In genomic region chr11:78560826-78561484, GRCh38 we compare ENCODE assay signal across 10 cellular contexts. TPM values are rescaled to one million over a fixed set of nuclear protein-coding genes. Genes with fewer than 3 reads are reported as not detected.
DNase-seq lines count a peak whose midpoint lies in the region; ATAC-seq and TF ChIP-seq lines count a peak whose summit lies in the region.
"Had no signal": no experiment of that assay in that cellular context is flagged by ENCODE, and none has a peak within 500 bp of the region (broad histone marks: within the 10 kb centered on the region; RNA-seq: fewer than 3 reads in every experiment).

No MANE protein-coding gene starts in this region.

- POLR2A ChIA-PET in activated B cell treated with CpG ODN at 0.5 μM for 24 hours (lab: Charles Lee): no interaction called here

- H3K27me3 ChIP-seq in upper lobe of left lung (no peaks in the 10 kb centered on the region), Peyer's patch (no peaks in the 10 kb centered on the region)

- H3K27me3 Mint-ChIP-seq in activated T-cell treated with anti-CD3 and anti-CD28 coated beads, Interleukin-2, amount 50 U/mL, for 72 hours (ENCODE audit: low read depth): no peaks in the 10 kb centered on the region
- H3K27me3 Mint-ChIP-seq in activated T-cell treated with anti-CD3 and anti-CD28 coated beads, Interleukin-2, amount 50 U/mL, for 24 hours: no peaks in the 10 kb centered on the region
- H3K27me3 Mint-ChIP-seq in activated B cell treated with CpG ODN at 0.5 μM for 24 hours: no peaks in the 10 kb centered on the region

- intact Hi-C loops in activated B cell treated with CpG ODN at 0.5 μM for 24 hours (cut with micrococcal nuclease): loop anchor here (5.0 kb wide), 1 partner anchor 94 kb away; no protein-coding TSS in a partner anchor

- 10% methylated on average over 8 of the region's 8 CpGs for WGBS in upper lobe of left lung, 2 donors

- peaks cover 57% of the 10 kb centered on the region for H3K4me1 Mint-ChIP-seq in activated T-cell treated with anti-CD3 and anti-CD28 coated beads, Interleukin-2, amount 50 U/mL, for 72 hours (ENCODE audit: low read depth)
- peaks cover 48% of the 10 kb centered on the region for H3K4me1 Mint-ChIP-seq in activated T-cell treated with anti-CD3 and anti-CD28 coated beads, Interleukin-2, amount 50 U/mL, for 24 hours (ENCODE audit: low read depth)
- peaks cover 23% of the 10 kb centered on the region for H3K4me1 Mint-ChIP-seq in activated B cell treated with CpG ODN at 0.5 μM for 24 hours

- TF ChIP-seq EP300 in upper lobe of left lung (IDR thresholded peaks at IDR 0.05): no peak

- TF ChIP-seq CTCF in activated B cell treated with CpG ODN at 0.5 μM for 24 hours (IDR thresholded peaks at IDR 0.05) (no peak), upper lobe of left lung (IDR thresholded peaks at IDR 0.05) (no peak), Peyer's patch (IDR thresholded peaks at IDR 0.05) (no peak)

- DNase-seq in activated T-cell treated with anti-CD3 and anti-CD28 coated beads, Interleukin-2, amount 50 U/mL, for 72 hours: no peak
- no peak for DNase-seq in activated T-cell treated with anti-CD3 and anti-CD28 coated beads, Interleukin-2, amount 50 U/mL, for 24 hours
- DNase-seq in activated B cell treated with CpG ODN at 0.5 μM for 24 hours (no peak), left kidney (ENCODE audit: low read depth, low spot score) (peak; percentile 22), upper lobe of left lung (no peak), Peyer's patch (no peak), NCI-H187 (lab: John Stamatoyannopoulos, UW) (no peak), NAMALWA (ENCODE audit: low spot score) (no peak)
- DNase-seq: amygdala, C1 segment of cervical spinal cord had no signal

- no peak for ATAC-seq in activated T-cell treated with anti-CD3 and anti-CD28 coated beads, Interleukin-2, amount 50 U/mL, for 72 hours (replicated peaks in 1 of 2)
- ATAC-seq in activated B cell treated with CpG ODN at 0.5 μM for 24 hours (ENCODE audit: low read depth) (no peak), upper lobe of left lung (ENCODE audit: low FRiP score in 2 of 2) (peak in 1 of 2 donors; percentile 54)

- H3K27ac Mint-ChIP-seq in activated T-cell treated with anti-CD3 and anti-CD28 coated beads, Interleukin-2, amount 50 U/mL, for 72 hours: peak overlapping the region; percentile 41
- no peak overlapping the region for H3K27ac Mint-ChIP-seq in activated T-cell treated with anti-CD3 and anti-CD28 coated beads, Interleukin-2, amount 50 U/mL, for 24 hours
- no peak overlapping the region for H3K27ac Mint-ChIP-seq in activated B cell treated with CpG ODN at 0.5 μM for 24 hours

- H3K36me3 ChIP-seq in upper lobe of left lung (peaks cover 0 to 14% (median 7%) of the 10 kb centered on the region in 4 donors), Peyer's patch (peaks cover 0 to 8% (median 0%) of the 10 kb centered on the region in 3 donors)

- H3K27ac ChIP-seq in upper lobe of left lung: peak overlapping the region; percentile 57 to 79 (median 72)
- H3K27ac ChIP-seq in Peyer's patch: peak overlapping the region in 2 of 4 donors; percentile 8 to 47

- no peaks in the 10 kb centered on the region for H3K9me3 ChIP-seq in upper lobe of left lung
- H3K9me3 ChIP-seq in Peyer's patch: no peaks in the 10 kb centered on the region

- TF ChIP-seq POLR2A in upper lobe of left lung (IDR thresholded peaks at IDR 0.05) (no peak), Peyer's patch (IDR thresholded peaks at IDR 0.05) (no peak)

- H3K9me3 Mint-ChIP-seq in activated T-cell treated with anti-CD3 and anti-CD28 coated beads, Interleukin-2, amount 50 U/mL, for 72 hours: peaks cover 0 to 3% of the 10 kb centered on the region in 2 donors
- no peaks in the 10 kb centered on the region for H3K9me3 Mint-ChIP-seq in activated T-cell treated with anti-CD3 and anti-CD28 coated beads, Interleukin-2, amount 50 U/mL, for 24 hours
- no peaks in the 10 kb centered on the region for H3K9me3 Mint-ChIP-seq in activated B cell treated with CpG ODN at 0.5 μM for 24 hours

- H3K4me3 ChIP-seq in upper lobe of left lung (peak overlapping the region in 1 of 4 donors; percentile 21), Peyer's patch (no peak overlapping the region)

- H3K36me3 Mint-ChIP-seq in activated T-cell treated with anti-CD3 and anti-CD28 coated beads, Interleukin-2, amount 50 U/mL, for 72 hours (ENCODE audit: insufficient read depth in 2 of 2): peaks cover 3 to 27% of the 10 kb centered on the region in 2 donors
- peaks cover 75% of the 10 kb centered on the region for H3K36me3 Mint-ChIP-seq in activated T-cell treated with anti-CD3 and anti-CD28 coated beads, Interleukin-2, amount 50 U/mL, for 24 hours (ENCODE audit: low read depth)
- H3K36me3 Mint-ChIP-seq in activated B cell treated with CpG ODN at 0.5 μM for 24 hours (ENCODE audit: low read depth): peaks cover 56% of the 10 kb centered on the region

- H3K4me1 ChIP-seq in upper lobe of left lung (peaks cover 28 to 39% (median 35%) of the 10 kb centered on the region in 4 donors), Peyer's patch (peaks cover 0 to 27% (median 2%) of the 10 kb centered on the region in 4 donors)

- CTCF ChIA-PET in activated B cell treated with CpG ODN at 0.5 μM for 24 hours (lab: Charles Lee): interaction anchor here (1.4 kb wide), 2 partner anchors 145 to 333 kb away, joined by 3 to 6 read pairs; no protein-coding TSS in a partner anchor

- H3K4me3 Mint-ChIP-seq in activated T-cell treated with anti-CD3 and anti-CD28 coated beads, Interleukin-2, amount 50 U/mL, for 72 hours: peak overlapping the region; percentile 54 to 74
- no peak overlapping the region for H3K4me3 Mint-ChIP-seq in activated T-cell treated with anti-CD3 and anti-CD28 coated beads, Interleukin-2, amount 50 U/mL, for 24 hours
- peak overlapping the region; percentile 28 for H3K4me3 Mint-ChIP-seq in activated B cell treated with CpG ODN at 0.5 μM for 24 hours

RNA-seq across cellular contexts. Expression of gene NARS2, which starts 13.7 kb away (rescaled TPM):
- total RNA-seq in activated T-cell treated with anti-CD3 and anti-CD28 coated beads, Interleukin-2, amount 50 U/mL, for 72 hours: 10 to 100 TPM; 15.7 to 24.4 TPM
- total RNA-seq in activated B cell treated with CpG ODN at 0.5 μM for 24 hours (16.5 and 18.9 TPM in 2 replicates), upper lobe of left lung (10 to 100 TPM in 5 of 6 donors, 1 to 10 TPM in 1; 7.7 to 45.1 (median 15.5) TPM), Peyer's patch (10 to 100 TPM in 3 of 4 donors, 1 to 10 TPM in 1; 7.7 to 28.9 (median 10.7) TPM)
